Comparison of ENCODE assay signal across 1 cellular context in genomic region chr15:85611361-85611760, GRCh38.
TF ChIP-seq lines count a peak whose summit lies in the region.

No MANE protein-coding gene starts in this region.

TF ChIP-seq in WTC11, 78 proteins besides CTCF, POLR2A, EP300 and RAD21 (continued from another document):
- TF ChIP-seq, protein P1, sequence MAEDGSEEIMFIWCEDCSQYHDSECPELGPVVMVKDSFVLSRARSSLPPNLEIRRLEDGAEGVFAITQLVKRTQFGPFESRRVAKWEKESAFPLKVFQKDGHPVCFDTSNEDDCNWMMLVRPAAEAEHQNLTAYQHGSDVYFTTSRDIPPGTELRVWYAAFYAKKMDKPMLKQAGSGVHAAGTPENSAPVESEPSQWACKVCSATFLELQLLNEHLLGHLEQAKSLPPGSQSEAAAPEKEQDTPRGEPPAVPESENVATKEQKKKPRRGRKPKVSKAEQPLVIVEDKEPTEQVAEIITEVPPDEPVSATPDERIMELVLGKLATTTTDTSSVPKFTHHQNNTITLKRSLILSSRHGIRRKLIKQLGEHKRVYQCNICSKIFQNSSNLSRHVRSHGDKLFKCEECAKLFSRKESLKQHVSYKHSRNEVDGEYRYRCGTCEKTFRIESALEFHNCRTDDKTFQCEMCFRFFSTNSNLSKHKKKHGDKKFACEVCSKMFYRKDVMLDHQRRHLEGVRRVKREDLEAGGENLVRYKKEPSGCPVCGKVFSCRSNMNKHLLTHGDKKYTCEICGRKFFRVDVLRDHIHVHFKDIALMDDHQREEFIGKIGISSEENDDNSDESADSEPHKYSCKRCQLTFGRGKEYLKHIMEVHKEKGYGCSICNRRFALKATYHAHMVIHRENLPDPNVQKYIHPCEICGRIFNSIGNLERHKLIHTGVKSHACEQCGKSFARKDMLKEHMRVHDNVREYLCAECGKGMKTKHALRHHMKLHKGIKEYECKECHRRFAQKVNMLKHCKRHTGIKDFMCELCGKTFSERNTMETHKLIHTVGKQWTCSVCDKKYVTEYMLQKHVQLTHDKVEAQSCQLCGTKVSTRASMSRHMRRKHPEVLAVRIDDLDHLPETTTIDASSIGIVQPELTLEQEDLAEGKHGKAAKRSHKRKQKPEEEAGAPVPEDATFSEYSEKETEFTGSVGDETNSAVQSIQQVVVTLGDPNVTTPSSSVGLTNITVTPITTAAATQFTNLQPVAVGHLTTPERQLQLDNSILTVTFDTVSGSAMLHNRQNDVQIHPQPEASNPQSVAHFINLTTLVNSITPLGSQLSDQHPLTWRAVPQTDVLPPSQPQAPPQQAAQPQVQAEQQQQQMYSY (CRISPR knock-in tag; IDR thresholded peaks at IDR 0.05) = no peak
- TF ChIP-seq, protein P2, sequence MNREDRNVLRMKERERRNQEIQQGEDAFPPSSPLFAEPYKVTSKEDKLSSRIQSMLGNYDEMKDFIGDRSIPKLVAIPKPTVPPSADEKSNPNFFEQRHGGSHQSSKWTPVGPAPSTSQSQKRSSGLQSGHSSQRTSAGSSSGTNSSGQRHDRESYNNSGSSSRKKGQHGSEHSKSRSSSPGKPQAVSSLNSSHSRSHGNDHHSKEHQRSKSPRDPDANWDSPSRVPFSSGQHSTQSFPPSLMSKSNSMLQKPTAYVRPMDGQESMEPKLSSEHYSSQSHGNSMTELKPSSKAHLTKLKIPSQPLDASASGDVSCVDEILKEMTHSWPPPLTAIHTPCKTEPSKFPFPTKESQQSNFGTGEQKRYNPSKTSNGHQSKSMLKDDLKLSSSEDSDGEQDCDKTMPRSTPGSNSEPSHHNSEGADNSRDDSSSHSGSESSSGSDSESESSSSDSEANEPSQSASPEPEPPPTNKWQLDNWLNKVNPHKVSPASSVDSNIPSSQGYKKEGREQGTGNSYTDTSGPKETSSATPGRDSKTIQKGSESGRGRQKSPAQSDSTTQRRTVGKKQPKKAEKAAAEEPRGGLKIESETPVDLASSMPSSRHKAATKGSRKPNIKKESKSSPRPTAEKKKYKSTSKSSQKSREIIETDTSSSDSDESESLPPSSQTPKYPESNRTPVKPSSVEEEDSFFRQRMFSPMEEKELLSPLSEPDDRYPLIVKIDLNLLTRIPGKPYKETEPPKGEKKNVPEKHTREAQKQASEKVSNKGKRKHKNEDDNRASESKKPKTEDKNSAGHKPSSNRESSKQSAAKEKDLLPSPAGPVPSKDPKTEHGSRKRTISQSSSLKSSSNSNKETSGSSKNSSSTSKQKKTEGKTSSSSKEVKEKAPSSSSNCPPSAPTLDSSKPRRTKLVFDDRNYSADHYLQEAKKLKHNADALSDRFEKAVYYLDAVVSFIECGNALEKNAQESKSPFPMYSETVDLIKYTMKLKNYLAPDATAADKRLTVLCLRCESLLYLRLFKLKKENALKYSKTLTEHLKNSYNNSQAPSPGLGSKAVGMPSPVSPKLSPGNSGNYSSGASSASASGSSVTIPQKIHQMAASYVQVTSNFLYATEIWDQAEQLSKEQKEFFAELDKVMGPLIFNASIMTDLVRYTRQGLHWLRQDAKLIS (CRISPR knock-in tag; IDR thresholded peaks at IDR 0.05; ENCODE audit: borderline replicate concordance) = no peak
- TF ChIP-seq ZNF425 (CRISPR knock-in tag; conservative IDR thresholded peaks at IDR 0.05) (no peak), MYBL2 (CRISPR knock-in tag; IDR thresholded peaks at IDR 0.05) (no peak), E2F5 (CRISPR knock-in tag; IDR thresholded peaks at IDR 0.05) (no peak)
